17 cellular contexts compared by ENCODE assay signal in genomic region chr11:74639533-74639932, GRCh38. TPM values are rescaled to one million over a fixed set of nuclear protein-coding genes. Genes with fewer than 3 reads are reported as not detected.
DNase-seq lines count a peak whose midpoint lies in the region; ATAC-seq and TF ChIP-seq lines count a peak whose summit lies in the region.
"Had no signal": no experiment of that assay in that cellular context is flagged by ENCODE, and none has a peak within 500 bp of the region (broad histone marks: within the 10 kb centered on the region; RNA-seq: fewer than 3 reads in every experiment).

No MANE protein-coding gene starts in this region.

- no peaks in the 10 kb centered on the region for H3K9me3 Mint-ChIP-seq in stimulated activated effector memory CD8-positive, alpha-beta T cell treated with anti-CD3 and anti-CD28 coated beads, Interleukin-12 subunit alpha, Interleukin-12 subunit beta, amount 100 ng/mL, for 72 hours
- H3K9me3 Mint-ChIP-seq: CD8-positive, alpha-beta memory T cell; HFFc6 had no signal

- DNase-seq in HEK293T (ENCODE audit: extremely low spot score) (peak; percentile 12), NCI-H69 (lab: John Stamatoyannopoulos, UW) (peak; percentile 72), hepatocyte (ENCODE audit: low spot score) (no peak), foreskin fibroblast (no peak), AML-193 (lab: John Stamatoyannopoulos, UW) (no peak)
- DNase-seq in stimulated activated effector memory CD8-positive, alpha-beta T cell treated with anti-CD3 and anti-CD28 coated beads, Interleukin-12 subunit alpha, Interleukin-12 subunit beta, amount 100 ng/mL, for 72 hours (ENCODE audit: low spot score in 2 of 2) = no peak
- DNase-seq: CD8-positive, alpha-beta memory T cell; GOT3; HFFc6; Kasumi-1; NCI-H1105 treated with DMSO at 0.1 percent for 48 hours; NCI-H187; NCI-H2171 treated with DMSO at 0.1 percent for 48 hours; NCI-H510A; SJCRH30 had no signal

- H3K9me3 ChIP-seq in hepatocyte (ENCODE audit: low read depth) = no peaks in the 10 kb centered on the region
- H3K9me3 ChIP-seq: BLaER1, SJCRH30 had no signal

- H3K79me2 ChIP-seq in hepatocyte = no peaks in the 10 kb centered on the region

- no peak overlapping the region for H2AFZ ChIP-seq in hepatocyte

- H4K20me1 ChIP-seq in hepatocyte (ENCODE audit: insufficient read depth, poor library complexity, severe bottlenecking) = no peaks in the 10 kb centered on the region
- H4K20me1 ChIP-seq: BLaER1 had no signal

- POLR2A ChIA-PET in HEK293T (lab: Yijun Ruan, JAX) = no interaction called here

- H3K27ac ChIP-seq in hepatocyte = peak overlapping the region; percentile 74
- H3K27ac ChIP-seq: BLaER1, SJCRH30 had no signal

- no peaks in the 10 kb centered on the region for H3K27me3 ChIP-seq in hepatocyte
- H3K27me3 ChIP-seq: BLaER1, SJCRH30 had no signal

- H3K4me3 ChIP-seq in hepatocyte = no peak overlapping the region
- no peak overlapping the region for H3K4me3 ChIP-seq in foreskin fibroblast (ENCODE audit: low read depth in 1 of 2, low read length in 2 of 2)
- H3K4me3 ChIP-seq: BLaER1, SJCRH30 had no signal

- CTCF ChIA-PET in HEK293T (lab: Yijun Ruan, JAX) = no interaction called here

- H3K4me3 Mint-ChIP-seq in stimulated activated effector memory CD8-positive, alpha-beta T cell treated with anti-CD3 and anti-CD28 coated beads, Interleukin-12 subunit alpha, Interleukin-12 subunit beta, amount 100 ng/mL, for 72 hours = no peak overlapping the region
- H3K4me3 Mint-ChIP-seq: CD8-positive, alpha-beta memory T cell; HFFc6 had no signal

- TF ChIP-seq CTCF in hepatocyte (IDR thresholded peaks at IDR 0.05; ENCODE audit: poor library complexity) (no peak), foreskin fibroblast (IDR thresholded peaks at IDR 0.05; ENCODE audit: low read depth, low read length) (no peak)

- H3K36me3 ChIP-seq in hepatocyte (replicated peaks; ENCODE audit: insufficient read depth, low read depth) = no peaks in the 10 kb centered on the region

- H3K9me2 ChIP-seq in hepatocyte (replicated peaks; ENCODE audit: insufficient read depth) = no peaks in the 10 kb centered on the region

- H3K4me1 ChIP-seq in hepatocyte (ENCODE audit: insufficient read depth) = no peaks in the 10 kb centered on the region
- H3K4me1 ChIP-seq: BLaER1 had no signal

- no peak overlapping the region for H3K4me2 ChIP-seq in hepatocyte
- H3K4me2 ChIP-seq: BLaER1 had no signal

- 79% methylated on average over 5 of the region's 5 CpGs for WGBS in hepatocyte (ENCODE audit: low lambda C conversion rate, missing lambda C conversion rate)

- no peaks in the 10 kb centered on the region for H3K4me1 Mint-ChIP-seq in stimulated activated effector memory CD8-positive, alpha-beta T cell treated with anti-CD3 and anti-CD28 coated beads, Interleukin-12 subunit alpha, Interleukin-12 subunit beta, amount 100 ng/mL, for 72 hours
- H3K4me1 Mint-ChIP-seq: CD8-positive, alpha-beta memory T cell had no signal

- ATAC-seq in stimulated activated effector memory CD8-positive, alpha-beta T cell treated with anti-CD3 and anti-CD28 coated beads, Interleukin-12 subunit alpha, Interleukin-12 subunit beta, amount 100 ng/mL, for 72 hours = no peak
- ATAC-seq in HG03139 (IDR thresholded peaks at IDR 0.05; ENCODE audit: unreplicated experiment) = no peak

- peak overlapping the region; percentile 43 for H3K27ac Mint-ChIP-seq in stimulated activated effector memory CD8-positive, alpha-beta T cell treated with anti-CD3 and anti-CD28 coated beads, Interleukin-12 subunit alpha, Interleukin-12 subunit beta, amount 100 ng/mL, for 72 hours
- H3K27ac Mint-ChIP-seq: HFFc6 had no signal

- peaks cover 83% of the 10 kb centered on the region for H3K36me3 Mint-ChIP-seq in stimulated activated effector memory CD8-positive, alpha-beta T cell treated with anti-CD3 and anti-CD28 coated beads, Interleukin-12 subunit alpha, Interleukin-12 subunit beta, amount 100 ng/mL, for 72 hours

TF ChIP-seq in HEK293T, 16 proteins besides CTCF, POLR2A, EP300 and RAD21:
- no peak for TF ChIP-seq SUZ12 (IDR thresholded peaks at IDR 0.05)
- TF ChIP-seq ELF4 (IDR thresholded peaks at IDR 0.05) = no peak
- TF ChIP-seq FOXK2 (IDR thresholded peaks at IDR 0.05) = no peak
- TF ChIP-seq FOXM1 (IDR thresholded peaks at IDR 0.05; ENCODE audit: borderline replicate concordance) = no peak
- no peak for TF ChIP-seq HDGF (IDR thresholded peaks at IDR 0.05; ENCODE audit: borderline replicate concordance)
- TF ChIP-seq ARNT (IDR thresholded peaks at IDR 0.05) = no peak
- no peak for TF ChIP-seq FOXA1 (IDR thresholded peaks at IDR 0.05)
- no peak for TF ChIP-seq L3MBTL2 (conservative IDR thresholded peaks at IDR 0.05)
- TF ChIP-seq ZNF384 (IDR thresholded peaks at IDR 0.05) = no peak
- TF ChIP-seq PKNOX1 (IDR thresholded peaks at IDR 0.05) = no peak
- TF ChIP-seq LEF1 (IDR thresholded peaks at IDR 0.05; ENCODE audit: borderline replicate concordance) = no peak
- no peak for TF ChIP-seq SP1 (IDR thresholded peaks at IDR 0.05)
- no peak for TF ChIP-seq BHLHE40 (IDR thresholded peaks at IDR 0.05; ENCODE audit: borderline replicate concordance)
- no peak for TF ChIP-seq TARDBP (IDR thresholded peaks at IDR 0.05)
- no peak for TF ChIP-seq NFRKB (IDR thresholded peaks at IDR 0.05)
- no peak for TF ChIP-seq CTBP1 (IDR thresholded peaks at IDR 0.05; ENCODE audit: borderline replicate concordance)
TF ChIP-seq in HEK293T: peak in this region for 0.

RNA-seq across cellular contexts. Expression of gene POLD3, which starts 47.2 kb away (rescaled TPM):
- total RNA-seq in hepatocyte = 10.8 and 11.0 TPM in 2 replicates
- polyA plus RNA-seq in hepatocyte = 8.3 and 13.8 TPM in 2 replicates

Comparison
In these comparisons a context has a peak if more than half of its experiments do, and no peak if none do; other contexts are left out.
1. DNase-seq: peak in HEK293T (single experiment) and NCI-H69 (single experiment); none in hepatocyte (single experiment), stimulated activated effector memory CD8-positive, alpha-beta T cell treated with anti-CD3 and anti-CD28 coated beads, Interleukin-12 subunit alpha, Interleukin-12 subunit beta, amount 100 ng/mL, for 72 hours (0 of 2), foreskin fibroblast (0 of 2) and AML-193 (0 of 2).